In genomic region chr1:237482777-237483176, GRCh38 we compare ENCODE assay signal across 24 cellular contexts.
DNase-seq lines count a peak whose midpoint lies in the region; ATAC-seq, FAIRE-seq and TF ChIP-seq lines count a peak whose summit lies in the region.
"Had no signal": no experiment of that assay in that cellular context is flagged by ENCODE, and none has a peak within 500 bp of the region (broad histone marks: within the 10 kb centered on the region; RNA-seq: fewer than 3 reads in every experiment).

No MANE protein-coding gene starts in this region.

- TF ChIP-seq POLR2A in H54 (IDR thresholded peaks at IDR 0.05; ENCODE audit: low read depth, low read length), result no peak

- H3K4me1 ChIP-seq in mesendoderm (ENCODE audit: control insufficient read depth, low read depth, low read length) (peaks cover 2% of the 10 kb centered on the region), PC-3 (ENCODE audit: insufficient read depth, low read length) (no peaks in the 10 kb centered on the region)

- H3F3A ChIP-seq in PC-3 (ENCODE audit: low read length, unreplicated experiment), result no peaks in the 10 kb centered on the region

- CTCF ChIA-PET in PC-3 (lab: Charles Lee), result no interaction called here

- no peak overlapping the region for H3K4ac ChIP-seq in mesendoderm (ENCODE audit: low read depth, low read length)

- H3K27ac ChIP-seq in mesendoderm (ENCODE audit: low read depth, low read length), result no peak overlapping the region
- H3K27ac ChIP-seq in PC-3 (ENCODE audit: low read length), result no peak overlapping the region

- H3K79me1 ChIP-seq in mesendoderm (ENCODE audit: low read length), result no peaks in the 10 kb centered on the region

- no peaks in the 10 kb centered on the region for H3K9me2 ChIP-seq in PC-3 (replicated peaks; ENCODE audit: low read length)

- H3K9ac ChIP-seq in mesendoderm (ENCODE audit: low read length) (no peak overlapping the region), PC-3 (ENCODE audit: low read length) (no peak overlapping the region)

- no peak overlapping the region for H2BK5ac ChIP-seq in mesendoderm (ENCODE audit: low read length)

- no peaks in the 10 kb centered on the region for H3K27me3 ChIP-seq in mesendoderm (ENCODE audit: insufficient read depth, low read length, poor library complexity)
- H3K27me3 ChIP-seq in PC-3 (ENCODE audit: low read length), result 0 out of 2 replicates have a peak, but pooled peaks cover 5% of the 10 kb centered on the region

- H4K5ac ChIP-seq in mesendoderm (ENCODE audit: low read length), result no peak overlapping the region

- intact Hi-C loops in PC-3 (cut with micrococcal nuclease), result no loop called here

- H3K56ac ChIP-seq in mesendoderm (ENCODE audit: low read length), result no peak overlapping the region

- no peak overlapping the region for H2BK15ac ChIP-seq in mesendoderm (replicated peaks; ENCODE audit: low read depth)

- ATAC-seq in HG03095 (IDR thresholded peaks at IDR 0.05; ENCODE audit: unreplicated experiment) (no peak), HG02970 (IDR thresholded peaks at IDR 0.05; ENCODE audit: low FRiP score, unreplicated experiment) (no peak), PC-3 (no peak)
- ATAC-seq: K562 had no signal

- no peaks in the 10 kb centered on the region for H4K20me1 ChIP-seq in PC-3 (ENCODE audit: low read length)

- H2AFZ ChIP-seq in PC-3 (ENCODE audit: low read length), result no peak overlapping the region

- peak; percentile 31 for DNase-seq in A172 (ENCODE audit: low spot score)
- no peak for DNase-seq in H54 (ENCODE audit: insufficient read length, low spot score)
- DNase-seq in astrocyte of the cerebellum (ENCODE audit: low read depth), result peak; percentile 5
- peak; percentile 5 for DNase-seq in mesendoderm
- no peak for DNase-seq in stimulated activated CD4-positive, alpha-beta T cell treated with anti-CD3 and anti-CD28 coated beads, Interleukin-15, amount 100 ng/mL, for 24 hours
- DNase-seq in PC-3, result no peak
- DNase-seq: 8988T; C1 segment of cervical spinal cord; CD4-positive, CD25-positive, alpha-beta regulatory T cell; CD8-positive, alpha-beta memory T cell; COR-L47; DMS 273 treated with DMSO at 0.1 percent for 48 hours; DMS53; DND-41; GDM1; GOT3; H9; IMR-90 had no signal

- peak; percentile 15 for FAIRE-seq in H54 (lab: Jason Lieb, UNC)
- FAIRE-seq: GM12892, GM18507, HTR-8/SVneo, K562 had no signal

- WGBS in mesendoderm (ENCODE audit: extremely low coverage, insufficient coverage, low lambda C conversion rate), result no CpG with 5 or more reads among the region's 2 CpGs

- no peak overlapping the region for H2AK5ac ChIP-seq in mesendoderm (ENCODE audit: low read length)

- no peak overlapping the region for H4K8ac ChIP-seq in mesendoderm (ENCODE audit: low read depth, low read length)

- no TSS peak for BruUV-seq in PC-3 (replicated peaks; lab: Mats Ljungman, UMichigan)

- H3K79me2 ChIP-seq in mesendoderm (ENCODE audit: control insufficient read depth, insufficient read depth, low read length) (no peaks in the 10 kb centered on the region), PC-3 (ENCODE audit: low read length) (no peaks in the 10 kb centered on the region)

- no peak overlapping the region for H3K18ac ChIP-seq in mesendoderm (ENCODE audit: low read length)

- no peak overlapping the region for H3K4me3 ChIP-seq in astrocyte of the cerebellum (ENCODE audit: low read depth, low read length)
- no peak overlapping the region for H3K4me3 ChIP-seq in mesendoderm (ENCODE audit: low read length)
- no peak overlapping the region for H3K4me3 ChIP-seq in PC-3 (ENCODE audit: low read length)
- H3K4me3 ChIP-seq: K562 had no signal

- H2BK120ac ChIP-seq in mesendoderm (ENCODE audit: low read depth, low read length), result no peak overlapping the region

- no peak overlapping the region for H3K4me2 ChIP-seq in mesendoderm (ENCODE audit: low read length)
- H3K4me2 ChIP-seq in PC-3 (ENCODE audit: low read length), result no peak overlapping the region

- no peaks in the 10 kb centered on the region for H3K36me3 ChIP-seq in mesendoderm (ENCODE audit: control insufficient read depth, insufficient read depth, low read length)
- no peaks in the 10 kb centered on the region for H3K36me3 ChIP-seq in PC-3 (ENCODE audit: low read depth, low read length)

- TF ChIP-seq CTCF in astrocyte of the cerebellum (IDR thresholded peaks at IDR 0.05; ENCODE audit: low read depth, low read length, missing control alignments) (no peak), PC-3 (conservative IDR thresholded peaks at IDR 0.05; ENCODE audit: low read depth, low read length) (no peak)

- in situ Hi-C loops in astrocyte of the cerebellum (cut with HindIII; ENCODE audit: low sequenced_read_pairs), result no loop called here

- H3K23ac ChIP-seq in mesendoderm (ENCODE audit: low read length), result no peak overlapping the region

- POLR2A ChIA-PET in PC-3 (lab: Charles Lee; ENCODE audit: unreplicated experiment), result no interaction called here

- H3K9me3 ChIP-seq in PC-3 (ENCODE audit: low read length), result no peaks in the 10 kb centered on the region

Comparison
In these comparisons a context has a peak if more than half of its experiments do, and no peak if none do; other contexts are left out.
1. DNase-seq: peak in A172 (single experiment), astrocyte of the cerebellum (single experiment) and mesendoderm (single experiment); none in H54 (single experiment), stimulated activated CD4-positive, alpha-beta T cell treated with anti-CD3 and anti-CD28 coated beads, Interleukin-15, amount 100 ng/mL, for 24 hours (single experiment) and PC-3 (single experiment).